ENCODE assay signal across 20 cellular contexts in the genomic region with DNA sequence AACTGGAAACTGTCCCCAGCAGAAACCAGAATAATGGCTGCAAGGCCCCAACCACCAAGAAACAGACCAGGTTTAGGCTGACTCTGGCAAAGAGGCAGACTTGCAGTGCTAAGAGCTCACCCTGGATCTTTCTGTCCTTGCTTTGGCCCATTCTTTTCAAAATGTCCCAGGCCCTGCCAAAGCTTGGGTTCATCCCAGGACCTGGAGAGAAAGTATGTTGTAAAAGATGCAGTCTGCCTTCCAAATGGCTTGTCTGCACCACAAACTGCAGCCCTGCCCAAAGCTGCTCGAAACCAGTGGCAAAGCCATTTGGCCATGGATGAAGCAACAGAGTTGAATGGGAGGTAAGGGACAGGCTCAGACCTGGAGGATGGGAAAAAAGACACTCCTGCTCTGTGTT. TPM values are rescaled to one million over a fixed set of nuclear protein-coding genes. Genes with fewer than 3 reads are reported as not detected.
"Had no signal": no experiment of that assay in that cellular context is flagged by ENCODE, and none has a peak within 500 bp of the region (broad histone marks: within the 10 kb centered on the region; RNA-seq: fewer than 3 reads in every experiment).

No MANE protein-coding gene starts in this region.

- H3K4me2 ChIP-seq: hepatocyte, smooth muscle cell had no signal

- H3K27me3 ChIP-seq: colonic mucosa, hepatocyte, suprapubic skin, tibial artery, upper lobe of left lung, uterus had no signal

- H3K27ac ChIP-seq: colonic mucosa, hepatocyte, neutrophil, suprapubic skin, tibial artery, upper lobe of left lung, uterus had no signal

- ATAC-seq: left colon; naive thymus-derived CD4-positive, alpha-beta T cell had no signal

- H3K4me3 ChIP-seq: colonic mucosa, hepatocyte, smooth muscle cell, suprapubic skin, tibial artery, upper lobe of left lung, uterus had no signal

- H3K79me2 ChIP-seq: hepatocyte had no signal

- H3K36me3 ChIP-seq: colonic mucosa, neutrophil, suprapubic skin, tibial artery, upper lobe of left lung, uterus had no signal

- DNase-seq: colonic mucosa; effector CD4-positive, alpha-beta T cell; endodermal cell; erythroblast; foreskin fibroblast; head of caudate nucleus; kidney; left colon; naive thymus-derived CD4-positive, alpha-beta T cell; nephron progenitor cell; stimulated activated CD4-positive, alpha-beta T cell treated with anti-CD3 and anti-CD28 coated beads, Interleukin-2, amount 100 ng/mL, for 48 hours; stimulated activated naive CD4-positive, alpha-beta T cell treated with Interleukin-2 at 50 U/mL for 16 hours; upper lobe of left lung; uterus had no signal

- H3K9me3 ChIP-seq: colonic mucosa, neutrophil, suprapubic skin, tibial artery, upper lobe of left lung, uterus had no signal

- H3K4me1 ChIP-seq: colonic mucosa, suprapubic skin, tibial artery, uterus had no signal

- H2AFZ ChIP-seq: hepatocyte had no signal

RNA-seq across cellular contexts. Expression of gene LNX1, which starts 38.0 kb away (rescaled TPM):
- total RNA-seq: mononuclear cell; naive thymus-derived CD4-positive, alpha-beta T cell had no signal
